In the genomic region with DNA sequence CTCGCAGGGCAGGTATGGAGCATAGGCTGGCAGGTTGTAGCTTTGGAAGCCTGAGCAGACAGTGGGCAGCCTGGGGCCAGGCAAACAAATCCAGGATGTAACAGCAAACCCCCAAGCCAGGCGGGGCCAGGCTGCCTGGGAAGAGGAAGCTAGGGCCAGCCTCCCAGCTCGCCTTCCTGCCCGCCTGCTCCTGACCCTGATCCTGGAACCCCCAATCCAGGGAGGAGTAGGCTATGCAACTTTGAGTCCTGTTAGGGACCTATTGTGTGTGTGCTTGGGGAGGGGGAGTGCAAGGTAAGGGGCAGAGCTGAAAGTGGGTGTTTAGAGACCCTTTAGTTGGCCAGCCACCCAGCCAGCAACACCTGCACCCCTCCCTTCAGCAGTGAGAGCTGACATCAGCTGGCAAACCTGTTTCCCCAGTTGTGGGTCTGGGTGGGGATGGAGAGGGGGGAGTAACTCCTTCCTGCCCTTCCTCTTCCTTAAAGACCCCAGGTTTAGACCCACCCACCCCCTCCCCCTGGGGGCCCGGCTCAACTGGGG, we compare ENCODE assay signal across 8 cellular contexts. TPM values are rescaled to one million over a fixed set of nuclear protein-coding genes. Genes with fewer than 3 reads are reported as not detected.
A peak's percentile ranks its signal among the peaks of the same experiment; 100 is the strongest.
DNase-seq lines count a peak whose midpoint lies in the region; ATAC-seq and TF ChIP-seq lines count a peak whose summit lies in the region.

No MANE protein-coding gene starts in this region.

- H3K27ac ChIP-seq in thoracic aorta, result peak overlapping the region in 1 of 2 donors; percentile 11

- POLR2A ChIA-PET in MCF 10A (lab: Yijun Ruan, JAX), result interaction anchor here (0.6 to 0.9 kb wide), 3 partner anchors 49 to 461 kb away, joined by 3 read pairs; no protein-coding TSS in a partner anchor

- CTCF ChIA-PET in MCF 10A (lab: Yijun Ruan, JAX), result interaction anchor here (0.6 kb wide), 3 partner anchors 46 to 395 kb away, joined by 3 to 4 read pairs (median 3); no protein-coding TSS in a partner anchor

- H3K9me3 ChIP-seq in thoracic aorta, result no peaks in the 10 kb centered on the region

- ATAC-seq in thoracic aorta (ENCODE audit: insufficient number of reproducible peaks, low FRiP score, low read depth), result no peak

- H3K9me3 Mint-ChIP-seq in T-helper 2 cell treated with Interferon-gamma antibody and Interleukin-4, amounts not matched to agents 5 μg/mL and 100 μg/mL, for 36 hours, result no peaks in the 10 kb centered on the region
- no peaks in the 10 kb centered on the region for H3K9me3 Mint-ChIP-seq in MCF 10A (ENCODE audit: unreplicated experiment)

- BruUV-seq in MCF 10A (replicated peaks; lab: Mats Ljungman, UMichigan), result no TSS peak

- H3K36me3 ChIP-seq in thoracic aorta, result no peaks in the 10 kb centered on the region

- H3K27me3 Mint-ChIP-seq in T-helper 2 cell treated with Interferon-gamma antibody and Interleukin-4, amounts not matched to agents 5 μg/mL and 100 μg/mL, for 36 hours (ENCODE audit: low read depth), result no peaks in the 10 kb centered on the region
- no peaks in the 10 kb centered on the region for H3K27me3 Mint-ChIP-seq in MCF 10A (ENCODE audit: insufficient read depth, unreplicated experiment)

- no peaks in the 10 kb centered on the region for H3K27me3 ChIP-seq in thoracic aorta (replicated peaks; ENCODE audit: insufficient read depth)

- TF ChIP-seq CTCF in MCF 10A (IDR thresholded peaks at IDR 0.05; ENCODE audit: unreplicated experiment) (no peak), thoracic aorta (IDR thresholded peaks at IDR 0.05) (no peak)

- no peak for DNase-seq in T-helper 2 cell treated with Interferon-gamma antibody and Interleukin-4, amounts not matched to agents 5 μg/mL and 100 μg/mL, for 36 hours (ENCODE audit: low spot score)
- DNase-seq in T-helper 2 cell, result no peak
- DNase-seq in MCF 10A (ENCODE audit: unreplicated experiment), result no peak
- peak; percentile 44 for DNase-seq in kidney tubule cell (ENCODE audit: low spot score)
- DNase-seq in thoracic aorta (ENCODE audit: low spot score), result no peak
- DNase-seq in NCI-H1092 treated with DMSO at 0.1 percent for 48 hours (lab: John Stamatoyannopoulos, UW), result no peak
- no peak for DNase-seq in dedifferentiated amniotic fluid mesenchymal stem cell (ENCODE audit: extremely low spot score)
- DNase-seq in NK-92 (lab: John Stamatoyannopoulos, UW; ENCODE audit: unreplicated experiment), result no peak

- H3K4me3 ChIP-seq in thoracic aorta, result peak overlapping the region; percentile 17

- peaks cover 16 to 32% of the 10 kb centered on the region in 2 donors for H3K4me1 ChIP-seq in thoracic aorta (ENCODE audit: control insufficient read depth in 1 of 2, low read depth in 2 of 2)

- intact Hi-C loops in MCF 10A (cut with micrococcal nuclease), result no loop called here

- H3K4me3 Mint-ChIP-seq in T-helper 2 cell treated with Interferon-gamma antibody and Interleukin-4, amounts not matched to agents 5 μg/mL and 100 μg/mL, for 36 hours, result peak overlapping the region; percentile 89
- H3K4me3 Mint-ChIP-seq in MCF 10A (ENCODE audit: unreplicated experiment), result no peak overlapping the region

- peaks cover 24% of the 10 kb centered on the region for H3K36me3 Mint-ChIP-seq in T-helper 2 cell treated with Interferon-gamma antibody and Interleukin-4, amounts not matched to agents 5 μg/mL and 100 μg/mL, for 36 hours (ENCODE audit: low read depth)
- peaks cover 8% of the 10 kb centered on the region for H3K36me3 Mint-ChIP-seq in MCF 10A (ENCODE audit: insufficient read depth, unreplicated experiment)

- peaks cover 56% of the 10 kb centered on the region for H3K4me1 Mint-ChIP-seq in T-helper 2 cell treated with Interferon-gamma antibody and Interleukin-4, amounts not matched to agents 5 μg/mL and 100 μg/mL, for 36 hours (ENCODE audit: low read depth)
- H3K4me1 Mint-ChIP-seq in MCF 10A (ENCODE audit: insufficient read depth, unreplicated experiment), result peaks cover 22% of the 10 kb centered on the region

- H3K27ac Mint-ChIP-seq in T-helper 2 cell treated with Interferon-gamma antibody and Interleukin-4, amounts not matched to agents 5 μg/mL and 100 μg/mL, for 36 hours, result peak overlapping the region; percentile 71
- peak overlapping the region; percentile 49 for H3K27ac Mint-ChIP-seq in MCF 10A (ENCODE audit: low read depth, unreplicated experiment)

RNA-seq across cellular contexts. Expression of gene NBEAL2, which starts 2.5 kb away (rescaled TPM):
- total RNA-seq in MCF 10A (2022) (14.2 and 20.2 TPM in 2 replicates), thoracic aorta (10 to 100 TPM; 39.7 to 48.7 TPM)

RNA-seq across cellular contexts. Expression of gene CCDC12, which starts 5.5 kb away (rescaled TPM):
- total RNA-seq in MCF 10A (2022) (43.9 and 45.9 TPM in 2 replicates), thoracic aorta (10 to 100 TPM; 29.8 to 58.8 TPM)
